8 cellular contexts compared by ENCODE assay signal in the genomic region with DNA sequence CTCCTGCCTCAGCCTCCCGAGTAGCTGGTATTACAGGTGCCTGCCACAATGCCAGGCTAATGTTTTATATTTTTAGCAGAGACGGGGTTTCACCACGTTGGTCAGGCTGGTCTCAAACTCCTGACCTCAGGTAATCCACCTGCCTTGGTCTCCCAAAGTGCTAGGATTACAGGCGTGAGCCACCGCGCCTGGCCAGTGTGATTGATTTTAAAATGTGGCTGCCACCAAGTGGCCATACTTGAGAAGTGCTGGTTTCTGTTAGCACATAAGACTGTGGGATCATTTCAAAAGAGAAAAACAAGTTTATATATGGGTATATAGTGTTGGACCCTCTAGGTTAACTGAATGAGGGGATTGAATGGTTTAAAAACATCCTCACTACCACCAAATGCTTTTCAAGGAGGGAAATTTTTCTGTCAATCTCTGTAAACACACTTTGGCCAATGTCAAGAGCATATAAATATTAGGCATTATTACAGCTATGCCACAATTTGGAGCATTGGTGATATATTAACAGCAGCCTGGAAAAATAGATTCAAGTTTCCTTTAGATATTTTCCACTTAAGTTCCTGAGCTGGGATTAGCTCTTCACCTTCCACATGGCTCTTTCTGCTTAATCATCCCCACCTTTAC. TPM values are rescaled to one million over a fixed set of nuclear protein-coding genes. Genes with fewer than 3 reads are reported as not detected.
A peak's percentile ranks its signal among the peaks of the same experiment; 100 is the strongest.
DNase-seq lines count a peak whose midpoint lies in the region; ATAC-seq and TF ChIP-seq lines count a peak whose summit lies in the region.

No MANE protein-coding gene starts in this region.

- H3K9me2 ChIP-seq in Loucy (replicated peaks; ENCODE audit: low read depth, low read length) (no peaks in the 10 kb centered on the region), neural cell (ENCODE audit: insufficient read depth, low read length) (no peaks in the 10 kb centered on the region)

- no peaks in the 10 kb centered on the region for H4K20me1 ChIP-seq in Loucy (ENCODE audit: insufficient read depth, low read length, poor library complexity, severe bottlenecking)
- no peaks in the 10 kb centered on the region for H4K20me1 ChIP-seq in neural cell (ENCODE audit: insufficient read depth)

- H3K9ac ChIP-seq in Loucy (ENCODE audit: low read depth, low read length, poor library complexity, severe bottlenecking): no peak overlapping the region
- no peak overlapping the region for H3K9ac ChIP-seq in neural cell (ENCODE audit: low read length)

- H3K79me2 ChIP-seq in Loucy (ENCODE audit: insufficient read depth, low read length) (no peaks in the 10 kb centered on the region), neural cell (replicated peaks; ENCODE audit: insufficient read depth, low read length) (no peaks in the 10 kb centered on the region)

- H3K36me3 ChIP-seq in Loucy (ENCODE audit: insufficient read depth, low read length): peaks cover 98% of the 10 kb centered on the region
- H3K36me3 ChIP-seq in esophagus squamous epithelium: peaks cover 39 to 98% (median 77%) of the 10 kb centered on the region in 3 donors
- peaks cover 7% of the 10 kb centered on the region for H3K36me3 ChIP-seq in neural cell (ENCODE audit: insufficient read depth, low read length)

- no peak for TF ChIP-seq EP300 in neural cell (conservative IDR thresholded peaks at IDR 0.05; ENCODE audit: poor library complexity, severe bottlenecking)

- H2AFZ ChIP-seq in Loucy (ENCODE audit: low read length) (no peak overlapping the region), neural cell (ENCODE audit: low read depth, low read length) (no peak overlapping the region)

- no peaks in the 10 kb centered on the region for H3K4me1 ChIP-seq in Loucy (ENCODE audit: insufficient read depth, low read length, poor library complexity, severe bottlenecking)
- peaks cover 0 to 14% (median 0%) of the 10 kb centered on the region in 3 donors for H3K4me1 ChIP-seq in esophagus squamous epithelium

- H3K27ac ChIP-seq in esophagus squamous epithelium (no peak overlapping the region), neural cell (ENCODE audit: low read length) (no peak overlapping the region)

- ATAC-seq in HG03469 (IDR thresholded peaks at IDR 0.05; ENCODE audit: unreplicated experiment) (no peak), GM18909 (IDR thresholded peaks at IDR 0.05; ENCODE audit: poor library complexity, unreplicated experiment) (no peak), GM21825 (IDR thresholded peaks at IDR 0.05; ENCODE audit: unreplicated experiment) (no peak)

- DNase-seq in DMS53 (lab: John Stamatoyannopoulos, UW): peak; percentile 60
- peak; percentile 37 to 40 for DNase-seq in activated CD4-positive, alpha-beta T cell treated with anti-CD3 and anti-CD28 coated beads, Interleukin-2, amount 50 U/mL, for 4 hours
- DNase-seq in esophagus squamous epithelium (lab: John Stamatoyannopoulos, UW): no peak

- H3K4me3 ChIP-seq in Loucy (ENCODE audit: low read length, poor library complexity, severe bottlenecking) (no peak overlapping the region), esophagus squamous epithelium (no peak overlapping the region), neural cell (ENCODE audit: low read length) (no peak overlapping the region)

- peak; percentile 69 for TF ChIP-seq CTCF in Loucy (conservative IDR thresholded peaks at IDR 0.05; ENCODE audit: low read length)
- TF ChIP-seq CTCF in esophagus squamous epithelium (IDR thresholded peaks at IDR 0.05): peak; percentile 46 to 80 (median 68)
- TF ChIP-seq CTCF in neural cell (IDR thresholded peaks at IDR 0.05; ENCODE audit: poor library complexity, severe bottlenecking): peak; percentile 79

- WGBS in esophagus squamous epithelium, 2 donors: 48 to 55% methylated on average over 6 of the region's 6 CpGs

- TF ChIP-seq POLR2A in esophagus squamous epithelium (IDR thresholded peaks at IDR 0.05): no peak

- H3K9me3 ChIP-seq in Loucy (ENCODE audit: insufficient read depth, low read depth, low read length): no peaks in the 10 kb centered on the region
- no peaks in the 10 kb centered on the region for H3K9me3 ChIP-seq in esophagus squamous epithelium
- H3K9me3 ChIP-seq in neural cell (ENCODE audit: low read length): no peaks in the 10 kb centered on the region

- intact Hi-C loops in esophagus squamous epithelium (cut with DNase I): loop anchor here (10.0 kb wide), 1 partner anchor 152 kb away; no protein-coding TSS in a partner anchor

- H3F3A ChIP-seq in Loucy (ENCODE audit: low read depth): no peaks in the 10 kb centered on the region
- H3F3A ChIP-seq in neural cell (ENCODE audit: insufficient read depth, low read length, poor library complexity, severe bottlenecking): no peaks in the 10 kb centered on the region

- H3K27me3 ChIP-seq in Loucy (ENCODE audit: insufficient read depth, low read length, poor library complexity, severe bottlenecking) (no peaks in the 10 kb centered on the region), esophagus squamous epithelium (no peaks in the 10 kb centered on the region), neural cell (ENCODE audit: insufficient read depth, low read depth, low read length) (no peaks in the 10 kb centered on the region)

- H3K4me2 ChIP-seq in Loucy (ENCODE audit: low read depth, low read length, poor library complexity, severe bottlenecking) (no peak overlapping the region), neural cell (ENCODE audit: low read length) (no peak overlapping the region)

- peak; percentile 68 for TF ChIP-seq RAD21 in neural cell (conservative IDR thresholded peaks at IDR 0.05)

TF ChIP-seq in neural cell, 6 proteins besides CTCF, POLR2A, EP300 and RAD21:
- TF ChIP-seq EZH2 (IDR thresholded peaks at IDR 0.05; ENCODE audit: borderline replicate concordance, insufficient read depth, low read length, poor library complexity, severe bottlenecking) (no peak), POLR2AphosphoS5 (IDR thresholded peaks at IDR 0.05) (no peak), TAF1 (IDR thresholded peaks at IDR 0.05; ENCODE audit: low read depth) (no peak), SMC3 (conservative IDR thresholded peaks at IDR 0.05; ENCODE audit: poor library complexity) (peak; percentile 75)

RNA-seq across cellular contexts. Expression of a gene that starts 13.5 kb away (rescaled TPM):
- 10 to 100 TPM; 10.3 to 17.0 (median 14.9) TPM for total RNA-seq in esophagus squamous epithelium
- 91.1 and 93.2 TPM in 2 replicates for polyA plus RNA-seq in neural cell
- polyA minus RNA-seq in neural cell: 60.9 and 63.0 TPM in 2 replicates

RNA-seq across cellular contexts. Expression of a gene that starts 18.9 kb away (rescaled TPM):
- 10 to 100 TPM; 44.8 to 81.8 (median 65.2) TPM for total RNA-seq in esophagus squamous epithelium
- polyA plus RNA-seq in neural cell: 27.5 and 34.5 TPM in 2 replicates
- 24.6 and 25.0 TPM in 2 replicates for polyA minus RNA-seq in neural cell

RNA-seq across cellular contexts. Expression of a gene that starts 34.9 kb away (rescaled TPM):
- 10 to 100 TPM; 13.0 to 35.6 (median 18.8) TPM for total RNA-seq in esophagus squamous epithelium
- polyA plus RNA-seq in neural cell: 10.4 and 12.9 TPM in 2 replicates
- polyA minus RNA-seq in neural cell: 45.0 and 60.3 TPM in 2 replicates
